Comparison of ENCODE assay signal across 1 cellular context in genomic region chr20:62186096-62186426, GRCh38.
TF ChIP-seq lines count a peak whose summit lies in the region.

No MANE protein-coding gene starts in this region.

TF ChIP-seq in HepG2, 621 proteins besides CTCF, POLR2A, EP300 and RAD21 (continued from another document):
- no peak for TF ChIP-seq NFAT5 (CRISPR knock-in tag; IDR thresholded peaks at IDR 0.05)
- TF ChIP-seq ZNF800 (CRISPR knock-in tag; IDR thresholded peaks at IDR 0.05), result no peak
- TF ChIP-seq SIN3B (IDR thresholded peaks at IDR 0.05; ENCODE audit: low read length), result no peak
- no peak for TF ChIP-seq ZNF784 (CRISPR knock-in tag; IDR thresholded peaks at IDR 0.05; ENCODE audit: borderline replicate concordance)
- no peak for TF ChIP-seq HES4 (CRISPR knock-in tag; IDR thresholded peaks at IDR 0.05; ENCODE audit: borderline replicate concordance)
- no peak for TF ChIP-seq CBFB (CRISPR knock-in tag; IDR thresholded peaks at IDR 0.05)
- no peak for TF ChIP-seq ZNF652 (CRISPR knock-in tag; IDR thresholded peaks at IDR 0.05; ENCODE audit: borderline replicate concordance, low read depth)
- no peak for TF ChIP-seq SKIL (CRISPR knock-in tag; IDR thresholded peaks at IDR 0.05; ENCODE audit: borderline replicate concordance)
- no peak for TF ChIP-seq ZNF441 (CRISPR knock-in tag; IDR thresholded peaks at IDR 0.05; ENCODE audit: borderline replicate concordance)
- no peak for TF ChIP-seq SKI (IDR thresholded peaks at IDR 0.05; ENCODE audit: partially characterized antibody)
- TF ChIP-seq ZSCAN5A (CRISPR knock-in tag; IDR thresholded peaks at IDR 0.05; ENCODE audit: borderline replicate concordance), result no peak
- no peak for TF ChIP-seq MTERF4 (CRISPR knock-in tag; IDR thresholded peaks at IDR 0.05)
- TF ChIP-seq ZNF33A (CRISPR knock-in tag; IDR thresholded peaks at IDR 0.05; ENCODE audit: borderline replicate concordance), result no peak
- no peak for TF ChIP-seq PAWR (CRISPR knock-in tag; IDR thresholded peaks at IDR 0.05; ENCODE audit: borderline replicate concordance)
- no peak for TF ChIP-seq SMARCE1 (IDR thresholded peaks at IDR 0.05; ENCODE audit: borderline replicate concordance)
- no peak for TF ChIP-seq ARNT (IDR thresholded peaks at IDR 0.05)
- TF ChIP-seq MAFK (conservative IDR thresholded peaks at IDR 0.05 in 1 of 2, IDR thresholded peaks at IDR 0.05 in 1 of 2; ENCODE audit: low read length in 2 of 2), result no peak
